ENCODE assay signal across 1 cellular context in the genomic region with DNA sequence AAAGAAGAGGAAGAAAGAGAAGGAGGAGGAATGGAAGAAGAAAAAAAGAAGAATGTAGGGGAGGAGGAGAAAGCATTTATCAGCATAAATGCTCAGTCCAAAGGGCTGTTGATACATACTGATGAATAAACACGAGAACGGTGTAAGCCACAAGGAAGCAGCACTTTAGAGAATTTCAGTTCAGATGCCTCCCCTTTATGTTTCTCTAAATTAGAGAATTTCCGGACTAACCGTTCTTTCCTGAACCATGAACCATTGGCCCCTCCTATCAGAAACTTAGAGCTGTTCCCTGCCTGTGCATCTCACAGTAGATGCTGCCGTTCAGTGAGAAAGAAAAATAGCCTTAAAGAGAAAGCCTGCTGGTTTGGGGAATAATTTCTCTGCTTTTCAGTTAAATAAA.
TF ChIP-seq lines count a peak whose summit lies in the region.

No MANE protein-coding gene starts in this region.

TF ChIP-seq in GM12878, 131 proteins besides CTCF, POLR2A, EP300 and RAD21:
- TF ChIP-seq SREBF1 (IDR thresholded peaks at IDR 0.05; ENCODE audit: low read length) (no peak), RUNX3 (IDR thresholded peaks at IDR 0.05; ENCODE audit: low read length) (0 out of 2 replicates have a peak, but pooled peaks have one; percentile 21)
TF ChIP-seq in GM12878: peak in this region for 1.
